Comparison of ENCODE assay signal across 8 cellular contexts in genomic region chr18:68054669-68055068, GRCh38.
"Had no signal": no experiment of that assay in that cellular context is flagged by ENCODE, and none has a peak within 500 bp of the region (broad histone marks: within the 10 kb centered on the region; RNA-seq: fewer than 3 reads in every experiment).

No MANE protein-coding gene starts in this region.

- H3K9ac ChIP-seq: GM23248 had no signal

- ATAC-seq: HCT116 had no signal

- FAIRE-seq: HTR-8/SVneo had no signal

- H3K36me3 ChIP-seq: HAP-1 had no signal

- H3K4me1 Mint-ChIP-seq: IgD-negative memory B cell had no signal

- H3K9me3 ChIP-seq: HAP-1 had no signal

- H3K4me3 Mint-ChIP-seq: IgD-negative memory B cell had no signal

- DNase-seq: GM23248, GOT3, H7, KBM-7 had no signal

- H3K4me3 ChIP-seq: GM23248, HAP-1 had no signal

- H2AFZ ChIP-seq: GM23248 had no signal

- H3K27ac Mint-ChIP-seq: IgD-negative memory B cell had no signal

- H3K27me3 Mint-ChIP-seq: IgD-negative memory B cell had no signal

- H3K27ac ChIP-seq: GM23248 had no signal
